ENCODE assay signal across 16 cellular contexts in the genomic region with DNA sequence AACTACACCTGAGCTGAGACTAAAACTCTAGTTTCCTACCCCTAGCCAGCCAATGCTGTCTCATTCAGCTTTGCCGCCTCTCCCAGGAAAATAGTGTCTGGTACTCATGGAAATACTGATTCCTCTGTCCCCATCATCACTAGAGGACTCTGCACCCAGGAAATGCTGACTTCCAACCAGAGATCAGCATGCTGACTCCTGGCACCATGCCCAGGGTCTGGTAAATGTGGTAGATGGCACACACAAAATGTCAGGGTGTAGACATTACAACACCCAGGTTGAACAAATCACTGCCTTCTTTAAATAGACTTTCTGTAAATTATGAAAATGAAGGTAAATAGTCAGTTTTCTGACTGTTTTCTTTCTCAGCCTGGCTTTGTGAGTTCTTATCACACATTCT.
DNase-seq lines count a peak whose midpoint lies in the region; ATAC-seq and TF ChIP-seq lines count a peak whose summit lies in the region.
"Had no signal": no experiment of that assay in that cellular context is flagged by ENCODE, and none has a peak within 500 bp of the region (broad histone marks: within the 10 kb centered on the region; RNA-seq: fewer than 3 reads in every experiment).

No MANE protein-coding gene starts in this region.

- H3K79me2 ChIP-seq in GM23248 (ENCODE audit: insufficient read depth) = no peaks in the 10 kb centered on the region

- no peak overlapping the region for H3K27ac ChIP-seq in GM23248
- no peak overlapping the region for H3K27ac ChIP-seq in RWPE2 (ENCODE audit: poor library complexity, severe bottlenecking)
- H3K27ac ChIP-seq: tibial nerve had no signal

- TF ChIP-seq CTCF in RWPE2 (IDR thresholded peaks at IDR 0.05; ENCODE audit: poor library complexity, severe bottlenecking) = peak; percentile 16

- H3K4me2 ChIP-seq in GM23248 (ENCODE audit: unreplicated experiment) = no peak overlapping the region

- H3K36me3 ChIP-seq in GM23248 (ENCODE audit: low read depth) (no peaks in the 10 kb centered on the region), RWPE2 (ENCODE audit: low read depth) (no peaks in the 10 kb centered on the region)
- H3K36me3 ChIP-seq: tibial nerve had no signal

- no peak overlapping the region for H2AFZ ChIP-seq in GM23248

- H3K9ac ChIP-seq in GM23248 = no peak overlapping the region

- ATAC-seq in RWPE2 (ENCODE audit: low read depth) (no peak), GM18520 (IDR thresholded peaks at IDR 0.05; ENCODE audit: unreplicated experiment) (no peak)
- ATAC-seq: K562 had no signal

- H3K27me3 ChIP-seq in GM23248 (replicated peaks; ENCODE audit: insufficient read depth) (no peaks in the 10 kb centered on the region), RWPE2 (ENCODE audit: insufficient read depth, poor library complexity, severe bottlenecking) (no peaks in the 10 kb centered on the region)
- H3K27me3 ChIP-seq: tibial nerve had no signal

- in situ Hi-C loops in Caki2 (cut with HindIII; ENCODE audit: low pct_unique_long_range_greater_than_20kb, low sequenced_read_pairs) = no loop called here
- in situ Hi-C loops in GM23248 (cut with MboI) = no loop called here
- in situ Hi-C loops in KBM-7 (cut with MboI; ENCODE audit: low pct_unique_long_range_greater_than_20kb, low sequenced_read_pairs) = no loop called here

- no peaks in the 10 kb centered on the region for H3F3A ChIP-seq in GM23248 (ENCODE audit: insufficient read depth)

- H4K20me1 ChIP-seq in GM23248 (ENCODE audit: insufficient read depth) = no peaks in the 10 kb centered on the region

- DNase-seq in Caki2 (ENCODE audit: low read depth) = peak; percentile 28
- peak; percentile 14 for DNase-seq in GM23248
- no peak for DNase-seq in RWPE2 (ENCODE audit: low spot score)
- peak; percentile 10 for DNase-seq in islet precursor cell
- no peak for DNase-seq in NK-92 (lab: John Stamatoyannopoulos, UW; ENCODE audit: unreplicated experiment)
- no peak for DNase-seq in KBM-7
- DNase-seq in GF-D8 (lab: John Stamatoyannopoulos, UW) = no peak
- DNase-seq: activated CD8-positive, alpha-beta memory T cell treated with anti-CD3 and anti-CD28 coated beads for 24 hours; activated naive CD4-positive, alpha-beta T cell treated with Interleukin-2 at 50 U/mL for 16 hours; Caco-2; NCI-H510A; occipital lobe; stimulated activated CD4-positive, alpha-beta T cell treated with anti-CD3 and anti-CD28 coated beads, Interleukin-12 subunit alpha, Interleukin-12 subunit beta, amount 100 ng/mL, for 4 hours had no signal

- H3K9me3 ChIP-seq in GM23248 (ENCODE audit: low read depth) = no peaks in the 10 kb centered on the region
- no peaks in the 10 kb centered on the region for H3K9me3 ChIP-seq in RWPE2 (ENCODE audit: severe bottlenecking)
- H3K9me3 ChIP-seq: Caco-2, tibial nerve had no signal

- H3K9me2 ChIP-seq in GM23248 (ENCODE audit: insufficient read depth) = no peaks in the 10 kb centered on the region

- WGBS in GM23248 (ENCODE audit: low coverage in 1 of 2, low lambda C conversion rate in 2 of 2, missing lambda C conversion rate in 2 of 2), 2 experiments = 48 to 55% methylated on average over 1 of the region's 1 CpG

- H3K4me1 ChIP-seq in GM23248 (ENCODE audit: insufficient read depth) = no peaks in the 10 kb centered on the region
- no peaks in the 10 kb centered on the region for H3K4me1 ChIP-seq in RWPE2 (ENCODE audit: insufficient read depth, poor library complexity, severe bottlenecking)
- H3K4me1 ChIP-seq: Caco-2, tibial nerve had no signal

- H3K4me3 ChIP-seq in GM23248 (no peak overlapping the region), RWPE2 (ENCODE audit: severe bottlenecking) (no peak overlapping the region)
- H3K4me3 ChIP-seq: K562, tibial nerve had no signal

Comparison
In these comparisons a context has a peak if more than half of its experiments do, and no peak if none do; other contexts are left out.
1. DNase-seq: peak in Caki2 (single experiment), GM23248 (single experiment) and islet precursor cell (single experiment); none in RWPE2 (single experiment), NK-92 (single experiment), KBM-7 (single experiment) and GF-D8 (single experiment).